In genomic region chr12:131044136-131044535, GRCh38 we compare ENCODE assay signal across 23 cellular contexts.
"Had no signal": no experiment of that assay in that cellular context is flagged by ENCODE, and none has a peak within 500 bp of the region (broad histone marks: within the 10 kb centered on the region; RNA-seq: fewer than 3 reads in every experiment).

No MANE protein-coding gene starts in this region.

- H3K4me1 ChIP-seq: adrenal gland, ascending aorta, foreskin keratinocyte had no signal

- H3K27me3 Mint-ChIP-seq: activated CD4-positive, alpha-beta T cell treated with anti-CD3 and anti-CD28 coated beads, Interleukin-2, amount 10 ng/mL, durations not matched to agents 7 days and 5 days; activated naive CD8-positive, alpha-beta T cell; natural killer cell treated with Interleukin-12 subunit alpha and Interleukin-12 subunit beta and Interleukin-15 and Interleukin-18, amount 100 ng/mL, for 72 hours; stimulated activated naive CD8-positive, alpha-beta T cell treated with anti-CD3 and anti-CD28 coated beads, Interleukin-15, Interleukin-2, amounts not matched to agents 100 ng/mL and 50 ng/mL, for 24 hours had no signal

- H3K4me3 ChIP-seq: adrenal gland, ascending aorta, left ventricle myocardium inferior, thyroid gland had no signal

- H3K27ac Mint-ChIP-seq: activated CD4-positive, alpha-beta T cell treated with anti-CD3 and anti-CD28 coated beads, Interleukin-2, amount 10 ng/mL, durations not matched to agents 7 days and 5 days; activated CD8-positive, alpha-beta T cell treated with anti-CD3 and anti-CD28 coated beads, Interleukin-2, amount 10 ng/mL, durations not matched to agents 7 days and 5 days; activated naive CD8-positive, alpha-beta T cell; activated T-helper 17 cell treated with anti-CD3 and anti-CD28 coated beads, Interleukin-2, amount 50 U/mL, for 72 hours; memory B cell; natural killer cell treated with Interleukin-12 subunit alpha and Interleukin-12 subunit beta and Interleukin-15 and Interleukin-18, amount 100 ng/mL, for 72 hours; stimulated activated naive CD8-positive, alpha-beta T cell treated with anti-CD3 and anti-CD28 coated beads, Interleukin-15, Interleukin-2, amounts not matched to agents 100 ng/mL and 50 ng/mL, for 24 hours had no signal

- H3K4me1 Mint-ChIP-seq: activated CD4-positive, alpha-beta T cell treated with anti-CD3 and anti-CD28 coated beads, Interleukin-2, amount 10 ng/mL, durations not matched to agents 7 days and 5 days; activated T-helper 17 cell treated with anti-CD3 and anti-CD28 coated beads, Interleukin-2, amount 50 U/mL, for 72 hours; immature natural killer cell had no signal

- H3K9me3 ChIP-seq: adrenal gland, ascending aorta, left ventricle myocardium inferior, thyroid gland had no signal

- ATAC-seq: activated CD8-positive, alpha-beta T cell treated with anti-CD3 and anti-CD28 coated beads, Interleukin-2, amount 10 ng/mL, durations not matched to agents 7 days and 5 days; activated T-helper 17 cell treated with anti-CD3 and anti-CD28 coated beads, Interleukin-2, amount 50 U/mL, for 72 hours; foreskin keratinocyte; natural killer cell treated with Interleukin-12 subunit alpha and Interleukin-12 subunit beta and Interleukin-15 and Interleukin-18, amount 100 ng/mL, for 72 hours had no signal

- H3K9me3 Mint-ChIP-seq: activated CD4-positive, alpha-beta T cell treated with anti-CD3 and anti-CD28 coated beads, Interleukin-2, amount 10 ng/mL, durations not matched to agents 7 days and 5 days; activated T-helper 17 cell treated with anti-CD3 and anti-CD28 coated beads, Interleukin-2, amount 50 U/mL, for 72 hours; natural killer cell treated with Interleukin-12 subunit alpha and Interleukin-12 subunit beta and Interleukin-15 and Interleukin-18, amount 100 ng/mL, for 72 hours; stimulated activated naive CD8-positive, alpha-beta T cell treated with anti-CD3 and anti-CD28 coated beads, Interleukin-15, Interleukin-2, amounts not matched to agents 100 ng/mL and 50 ng/mL, for 24 hours had no signal

- H3K27ac ChIP-seq: adrenal gland, ascending aorta, brain microvascular endothelial cell, foreskin keratinocyte, left ventricle myocardium inferior, thyroid gland, VCaP had no signal

- H3K4me3 Mint-ChIP-seq: activated CD4-positive, alpha-beta T cell treated with anti-CD3 and anti-CD28 coated beads, Interleukin-2, amount 10 ng/mL, durations not matched to agents 7 days and 5 days; activated CD8-positive, alpha-beta T cell treated with anti-CD3 and anti-CD28 coated beads, Interleukin-2, amount 10 ng/mL, durations not matched to agents 7 days and 5 days; activated naive CD8-positive, alpha-beta T cell; activated T-helper 17 cell treated with anti-CD3 and anti-CD28 coated beads, Interleukin-2, amount 50 U/mL, for 72 hours; memory B cell; natural killer cell treated with Interleukin-12 subunit alpha and Interleukin-12 subunit beta and Interleukin-15 and Interleukin-18, amount 100 ng/mL, for 72 hours; stimulated activated naive CD8-positive, alpha-beta T cell treated with anti-CD3 and anti-CD28 coated beads, Interleukin-15, Interleukin-2, amounts not matched to agents 100 ng/mL and 50 ng/mL, for 24 hours had no signal

- DNase-seq: activated CD4-positive, alpha-beta T cell treated with anti-CD3 and anti-CD28 coated beads, Interleukin-2, amount 10 ng/mL, durations not matched to agents 7 days and 5 days; activated CD4-positive, CD25-positive, alpha-beta regulatory T cell treated with anti-CD3 and anti-CD28 coated beads, Interleukin-2, amount 50 U/mL, for 72 hours; activated CD8-positive, alpha-beta T cell treated with anti-CD3 and anti-CD28 coated beads, Interleukin-2, amount 10 ng/mL, durations not matched to agents 7 days and 5 days; activated naive CD4-positive, alpha-beta T cell; adrenal gland; brain microvascular endothelial cell; dermis blood vessel endothelial cell; effector CD8-positive, alpha-beta T cell; foreskin keratinocyte; immature natural killer cell; kidney glomerular epithelial cell; left ventricle myocardium inferior; nucleus accumbens; stimulated activated CD4-positive, alpha-beta T cell treated with anti-CD3 and anti-CD28 coated beads, Interleukin-4, amount 100 ng/mL, for 1 hour; substantia nigra; thyroid gland had no signal

- H3K36me3 ChIP-seq: adrenal gland, ascending aorta, brain microvascular endothelial cell, left ventricle myocardium inferior, thyroid gland had no signal

- H3K36me3 Mint-ChIP-seq: activated naive CD8-positive, alpha-beta T cell; immature natural killer cell; memory B cell; natural killer cell treated with Interleukin-12 subunit alpha and Interleukin-12 subunit beta and Interleukin-15 and Interleukin-18, amount 100 ng/mL, for 72 hours had no signal

- H3K27me3 ChIP-seq: adrenal gland, ascending aorta, brain microvascular endothelial cell, foreskin keratinocyte, thyroid gland had no signal
